In the genomic region with DNA sequence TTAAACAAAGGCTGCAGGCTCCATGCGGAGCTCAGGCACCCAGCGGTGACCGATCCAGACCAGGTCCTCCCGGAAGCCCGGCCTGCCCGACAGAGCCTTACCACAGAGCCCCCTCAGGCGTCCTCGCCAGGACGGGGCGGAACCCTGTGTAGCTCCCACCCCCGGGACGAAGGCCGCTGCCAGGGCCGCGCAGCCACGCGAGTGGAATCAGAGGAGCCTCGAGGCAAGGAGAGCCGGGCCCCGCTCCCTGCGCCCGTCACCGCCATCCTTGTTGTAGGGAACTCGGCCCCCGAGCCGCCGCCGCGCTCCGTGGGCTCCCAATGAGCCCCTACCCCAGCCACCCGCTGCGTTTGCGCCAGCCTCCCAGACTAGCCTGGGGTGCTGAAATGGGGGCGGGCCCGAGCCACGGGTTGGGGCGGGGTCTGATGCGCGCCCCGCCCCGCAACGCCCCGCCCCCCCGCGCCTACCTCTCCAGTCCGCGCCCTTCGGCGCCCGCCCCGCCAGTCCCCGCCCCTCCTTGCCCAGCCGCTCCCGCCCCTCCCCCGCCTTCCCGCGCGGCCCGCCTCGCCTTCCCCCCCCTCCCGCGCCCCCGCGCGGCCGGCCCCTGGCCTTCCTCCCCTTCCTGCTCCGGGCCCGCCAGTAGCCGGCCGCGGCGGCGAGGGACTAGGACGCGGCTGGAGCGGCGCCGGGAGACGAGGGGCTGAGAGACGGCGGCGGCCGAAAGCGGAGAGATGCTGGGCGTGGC, we compare ENCODE assay signal across 8 cellular contexts. TPM values are rescaled to one million over a fixed set of nuclear protein-coding genes. Genes with fewer than 3 reads are reported as not detected.
DNase-seq lines count a peak whose midpoint lies in the region; ATAC-seq and TF ChIP-seq lines count a peak whose summit lies in the region.

TSS of gene LIMS1 (plus strand) at position 639 of the 745 bp plus-strand sequence. CDS start at position 732, 93 bp downstream.

- H2BK15ac ChIP-seq in neuronal stem cell (ENCODE audit: low read length) = peak within 1 kb of the TSS; percentile 87

- DNase-seq in GOT3 (lab: John Stamatoyannopoulos, UW) (peak; percentile 88), LNCaP clone FGC (ENCODE audit: low read depth) (no peak), SJCRH30 (peak; percentile 93), foreskin keratinocyte (peak; percentile 69 to 85), neuronal stem cell (ENCODE audit: low spot score) (peak; percentile 89)
- DNase-seq in activated gamma-delta T cell treated with anti-CD3 and anti-CD28 coated beads, Interleukin-2, amount 50 U/mL, for 16 hours (ENCODE audit: low read depth) = peak; percentile 81

- H3K18ac ChIP-seq in neuronal stem cell (ENCODE audit: low read length) = peak within 1 kb of the TSS; percentile 98

- no CpG with 5 or more reads among the region's 85 CpGs for WGBS in neuronal stem cell (ENCODE audit: extremely low coverage in 2 of 2, insufficient read length in 2 of 2, insufficient replicate concordance in 1 of 2), 2 donors

- H3K9ac ChIP-seq in ES-I3 (ENCODE audit: low read depth, low read length) (peak within 1 kb of the TSS; percentile 94), neuronal stem cell (ENCODE audit: low read depth, low read length, poor library complexity) (peak within 1 kb of the TSS; percentile 86), subcutaneous abdominal adipose tissue (ENCODE audit: low read length in 5 of 5) (peak within 1 kb of the TSS; percentile 92 to 98 (median 98))

- H3K36me3 ChIP-seq in ES-I3 (ENCODE audit: insufficient read depth, low read length) = no peaks in the 10 kb centered on the region
- no peaks in the 10 kb centered on the region for H3K36me3 ChIP-seq in SJCRH30
- no peaks in the 10 kb centered on the region for H3K36me3 ChIP-seq in neuronal stem cell (replicated peaks in 1 of 2; ENCODE audit: control insufficient read depth in 2 of 2, insufficient read depth in 2 of 2, low read length in 2 of 2)
- no peaks in the 10 kb centered on the region for H3K36me3 ChIP-seq in subcutaneous abdominal adipose tissue (ENCODE audit: control insufficient read depth in 5 of 5, insufficient read depth in 5 of 5, low read length in 5 of 5)

- H4K8ac ChIP-seq in neuronal stem cell (ENCODE audit: low read depth, low read length) = no peak within 1 kb of the TSS

- H3K9me3 ChIP-seq in ES-I3 (ENCODE audit: control insufficient read depth, insufficient read depth, low read length) = no peaks in the 10 kb centered on the region
- no peaks in the 10 kb centered on the region for H3K9me3 ChIP-seq in SJCRH30 (replicated peaks)
- H3K9me3 ChIP-seq in neuronal stem cell (replicated peaks in 1 of 2; ENCODE audit: control insufficient read depth in 2 of 2, insufficient read depth in 1 of 2, low read depth in 1 of 2, low read length in 2 of 2) = no peaks in the 10 kb centered on the region
- H3K9me3 ChIP-seq in subcutaneous abdominal adipose tissue (ENCODE audit: control insufficient read depth in 5 of 5, low read length in 5 of 5) = no peaks in the 10 kb centered on the region

- peak within 1 kb of the TSS; percentile 52 for H2BK120ac ChIP-seq in neuronal stem cell (ENCODE audit: low read depth, low read length)

- peak within 1 kb of the TSS; percentile 71 for H3K4me2 ChIP-seq in neuronal stem cell (ENCODE audit: insufficient read depth, low read length, poor library complexity, severe bottlenecking)

- no peak within 1 kb of the TSS for H3K4ac ChIP-seq in neuronal stem cell (ENCODE audit: low read length)

- TF ChIP-seq CTCF in LNCaP clone FGC (IDR thresholded peaks at IDR 0.05; ENCODE audit: control insufficient read depth, extremely low read depth, insufficient read depth) (0 out of 2 replicates have a peak, but pooled peaks have one; percentile 21), foreskin keratinocyte (conservative IDR thresholded peaks at IDR 0.05) (peak; percentile 33)

- H3K4me3 ChIP-seq in LNCaP clone FGC (ENCODE audit: low read depth, low read length) = peak within 1 kb of the TSS; percentile 74
- peak within 1 kb of the TSS; percentile 85 for H3K4me3 ChIP-seq in SJCRH30
- H3K4me3 ChIP-seq in neuronal stem cell (ENCODE audit: low read length in 2 of 2) = peak within 1 kb of the TSS; percentile 79 to 98
- peak within 1 kb of the TSS; percentile 75 to 96 (median 87) for H3K4me3 ChIP-seq in subcutaneous abdominal adipose tissue (ENCODE audit: low read depth in 1 of 5, low read length in 5 of 5)

- H3K23ac ChIP-seq in neuronal stem cell (ENCODE audit: low read depth, low read length, poor library complexity) = peak within 1 kb of the TSS; percentile 95

- no peaks in the 10 kb centered on the region for H3K27me3 ChIP-seq in SJCRH30
- no peaks in the 10 kb centered on the region for H3K27me3 ChIP-seq in foreskin keratinocyte
- no peaks in the 10 kb centered on the region for H3K27me3 ChIP-seq in neuronal stem cell (ENCODE audit: control insufficient read depth in 3 of 3, insufficient read depth in 3 of 3, low read depth in 1 of 3, low read length in 3 of 3)
- no peaks in the 10 kb centered on the region for H3K27me3 ChIP-seq in subcutaneous abdominal adipose tissue (ENCODE audit: control insufficient read depth in 5 of 5, insufficient read depth in 4 of 5, low read length in 5 of 5)

- peaks cover 29% of the 10 kb centered on the region for H3K4me1 ChIP-seq in ES-I3 (ENCODE audit: insufficient read depth, low read length)
- peaks cover 14% of the 10 kb centered on the region for H3K4me1 ChIP-seq in SJCRH30
- peaks cover 27% of the 10 kb centered on the region for H3K4me1 ChIP-seq in foreskin keratinocyte
- peaks cover 3 to 18% of the 10 kb centered on the region in 2 donors for H3K4me1 ChIP-seq in neuronal stem cell (ENCODE audit: control insufficient read depth in 2 of 2, insufficient read depth in 1 of 2, low read depth in 1 of 2, low read length in 2 of 2)
- peaks cover 0 to 39% (median 33%) of the 10 kb centered on the region in 5 donors for H3K4me1 ChIP-seq in subcutaneous abdominal adipose tissue (ENCODE audit: control insufficient read depth in 5 of 5, insufficient read depth in 5 of 5, low read length in 5 of 5)

- no peak within 1 kb of the TSS for H2AK5ac ChIP-seq in neuronal stem cell (ENCODE audit: low read depth, low read length)

- no peaks in the 10 kb centered on the region for H3K79me1 ChIP-seq in neuronal stem cell (ENCODE audit: low read depth, low read length)

- no peak within 1 kb of the TSS for H4K91ac ChIP-seq in neuronal stem cell (ENCODE audit: low read depth, low read length, poor library complexity)

- peak within 1 kb of the TSS; percentile 100 for H2AFZ ChIP-seq in neuronal stem cell (ENCODE audit: low read length)

- H3K27ac ChIP-seq in SJCRH30 (peak within 1 kb of the TSS; percentile 95), foreskin keratinocyte (peak within 1 kb of the TSS; percentile 89), neuronal stem cell (replicated peaks; ENCODE audit: low read length) (peak within 1 kb of the TSS; percentile 80), subcutaneous abdominal adipose tissue (ENCODE audit: low read depth, low read length) (peak within 1 kb of the TSS; percentile 98)

- no peak within 1 kb of the TSS for H2BK12ac ChIP-seq in neuronal stem cell (ENCODE audit: low read length)

- H3K14ac ChIP-seq in neuronal stem cell (ENCODE audit: low read length) = no peak within 1 kb of the TSS

- no peak within 1 kb of the TSS for H2BK5ac ChIP-seq in neuronal stem cell (ENCODE audit: low read length)

- peak; percentile 84 for ATAC-seq in foreskin keratinocyte

RNA-seq across cellular contexts. Expression of gene LIMS1, which starts in this region (rescaled TPM):
- 44.0 and 48.7 TPM in 2 replicates for total RNA-seq in SJCRH30 (2014; rRNA removed; shearing (Covaris generic))
- 46.4 and 65.6 TPM in 2 replicates for total RNA-seq in foreskin keratinocyte
- polyA plus RNA-seq in foreskin keratinocyte = 14.7 and 16.4 TPM in 2 replicates
- polyA plus RNA-seq in neuronal stem cell (2013, experiment 1 of 2) = 23.9 TPM
- 26.4 TPM for polyA plus RNA-seq in neuronal stem cell (2013, experiment 2 of 2)
